9 cellular contexts compared by ENCODE assay signal in genomic region chr3:46882377-46883015, GRCh38. TPM values are rescaled to one million over a fixed set of nuclear protein-coding genes. Genes with fewer than 3 reads are reported as not detected.
DNase-seq lines count a peak whose midpoint lies in the region; TF ChIP-seq lines count a peak whose summit lies in the region.
"Had no signal": no experiment of that assay in that cellular context is flagged by ENCODE, and none has a peak within 500 bp of the region (broad histone marks: within the 10 kb centered on the region; RNA-seq: fewer than 3 reads in every experiment).

No MANE protein-coding gene starts in this region.

- no peak for TF ChIP-seq POLR2A in thyroid gland (IDR thresholded peaks at IDR 0.05)

- no peak for TF ChIP-seq RAD21 in liver (IDR thresholded peaks at IDR 0.05)

- peaks cover 15% of the 10 kb centered on the region for H3K27me3 ChIP-seq in BE2C
- peaks cover 94% of the 10 kb centered on the region for H3K27me3 ChIP-seq in HUES64 (ENCODE audit: insufficient read depth, low read length)
- H3K27me3 ChIP-seq in mammary epithelial cell (ENCODE audit: insufficient read depth, low read length) = peaks cover 22% of the 10 kb centered on the region
- H3K27me3 ChIP-seq in liver (ENCODE audit: control insufficient read depth in 4 of 4, insufficient read depth in 4 of 4, low read length in 3 of 4) = peaks cover 0 to 13% (median 1%) of the 10 kb centered on the region in 4 donors
- H3K27me3 ChIP-seq in thyroid gland = no peaks in the 10 kb centered on the region

- H3K9me3 ChIP-seq in BE2C = no peaks in the 10 kb centered on the region
- no peaks in the 10 kb centered on the region for H3K9me3 ChIP-seq in HUES64 (ENCODE audit: insufficient read depth, low read depth, low read length)
- H3K9me3 ChIP-seq in mammary epithelial cell (replicated peaks; ENCODE audit: insufficient read depth, low read length) = no peaks in the 10 kb centered on the region
- no peaks in the 10 kb centered on the region for H3K9me3 ChIP-seq in liver (ENCODE audit: control insufficient read depth in 4 of 4, low read length in 3 of 4)
- no peaks in the 10 kb centered on the region for H3K9me3 ChIP-seq in thyroid gland

- H3K4me3 ChIP-seq in BE2C (ENCODE audit: low read depth, low read length) (peak overlapping the region; percentile 51), HUES64 (ENCODE audit: low read length) (peak overlapping the region; percentile 70), mammary epithelial cell (replicated peaks in 1 of 3; ENCODE audit: insufficient read depth in 1 of 3, low read depth in 2 of 3, low read length in 3 of 3) (peak overlapping the region; percentile 15 to 23 (median 20)), liver (ENCODE audit: low read depth in 1 of 3, low read length in 3 of 3) (peak overlapping the region; percentile 13 to 60 (median 38)), thyroid gland (replicated peaks in 1 of 3) (peak overlapping the region in 2 of 3 donors; percentile 10 to 40)

- in situ Hi-C loops in mammary epithelial cell (cut with MboI; ENCODE audit: low sequenced_read_pairs in 2 of 2) (loop anchor here in 1 of 2 donors (10.0 kb wide), 1 partner anchor 168 kb away; the partner anchor contains the start of gene PRSS50), G401 (cut with HindIII; ENCODE audit: low sequenced_read_pairs) (no loop called here)

- H3K79me2 ChIP-seq in mammary epithelial cell (ENCODE audit: insufficient read depth, low read length) = no peaks in the 10 kb centered on the region

- CTCF ChIA-PET in mammary epithelial cell (lab: Charles Lee; ENCODE audit: low non-redundant PET) = no interaction called here

- H3K36me3 ChIP-seq in BE2C (no peaks in the 10 kb centered on the region), HUES64 (ENCODE audit: insufficient read depth, low read length) (no peaks in the 10 kb centered on the region), mammary epithelial cell (ENCODE audit: insufficient read depth, low read length) (no peaks in the 10 kb centered on the region), liver (ENCODE audit: control insufficient read depth in 4 of 4, insufficient read depth in 3 of 4, low read depth in 1 of 4, low read length in 3 of 4) (no peaks in the 10 kb centered on the region), thyroid gland (no peaks in the 10 kb centered on the region)

- H3K4me2 ChIP-seq in mammary epithelial cell (ENCODE audit: insufficient read depth, low read depth, low read length) = peak overlapping the region; percentile 86

- DNase-seq in BE2C (no peak), mammary epithelial cell (no peak), thyroid gland (no peak), G401 (ENCODE audit: low spot score) (no peak), NCI-H510A treated with DMSO at 0.1 percent for 48 hours (lab: John Stamatoyannopoulos, UW) (no peak), SHP77 treated with DMSO at 0.1 percent for 48 hours (lab: John Stamatoyannopoulos, UW) (no peak)

- H3K27ac ChIP-seq in HUES64 (ENCODE audit: low read depth, low read length) (no peak overlapping the region), mammary epithelial cell (ENCODE audit: insufficient read depth, low read depth, low read length) (no peak overlapping the region), liver (ENCODE audit: low read depth in 1 of 2, low read length in 2 of 2) (peak overlapping the region; percentile 0 to 57), thyroid gland (peak overlapping the region in 1 of 3 donors; percentile 72)

- H3K4me1 ChIP-seq in BE2C (no peaks in the 10 kb centered on the region), HUES64 (ENCODE audit: insufficient read depth, low read length) (peaks cover 25% of the 10 kb centered on the region), mammary epithelial cell (ENCODE audit: insufficient read depth, low read length) (peaks cover 12% of the 10 kb centered on the region), liver (ENCODE audit: control insufficient read depth in 4 of 4, insufficient read depth in 4 of 4, low read length in 3 of 4) (peaks cover 3 to 7% (median 4%) of the 10 kb centered on the region in 4 donors), thyroid gland (peaks cover 10 to 36% of the 10 kb centered on the region in 2 donors)

- under 1% methylated on average over 67 of the region's 67 CpGs for WGBS in HUES64
- WGBS in mammary epithelial cell (ENCODE audit: low coverage, missing lambda C conversion rate) = 10% methylated on average over 2 of the region's 67 CpGs
- WGBS in liver = 2% methylated on average over 67 of the region's 67 CpGs
- 0% methylated on average over 27 to 30 of the region's 67 CpGs for WGBS in thyroid gland, 2 donors

- peak overlapping the region; percentile 50 for H2AFZ ChIP-seq in mammary epithelial cell (ENCODE audit: low read depth, low read length)

- intact Hi-C loops in mammary epithelial cell (cut with micrococcal nuclease) = no loop called here
- intact Hi-C loops in thyroid gland (cut with DNase I) = no loop called here

- no peaks in the 10 kb centered on the region for H4K20me1 ChIP-seq in mammary epithelial cell (ENCODE audit: insufficient read depth, low read length)

- H3K9ac ChIP-seq in HUES64 (ENCODE audit: low read depth, low read length) = no peak overlapping the region
- no peak overlapping the region for H3K9ac ChIP-seq in mammary epithelial cell (ENCODE audit: insufficient read depth, low read length)
- no peak overlapping the region for H3K9ac ChIP-seq in liver (ENCODE audit: low read depth in 1 of 2, low read length in 2 of 2)

- TF ChIP-seq CTCF in BE2C (IDR thresholded peaks at IDR 0.05; ENCODE audit: low read depth, low read length) (no peak), mammary epithelial cell (conservative IDR thresholded peaks at IDR 0.05 in 1 of 2, IDR thresholded peaks at IDR 0.05 in 1 of 2; ENCODE audit: extremely low read depth in 1 of 2, insufficient read depth in 1 of 2, low read depth in 1 of 2, low read length in 2 of 2) (no peak), liver (IDR thresholded peaks at IDR 0.05; ENCODE audit: low read depth, low read length, missing input control) (no peak), thyroid gland (IDR thresholded peaks at IDR 0.05) (no peak)

- BruUV-seq in mammary epithelial cell (replicated peaks; lab: Mats Ljungman, UMichigan) = no TSS peak

- dilution Hi-C loops in mammary epithelial cell (cut with HindIII; ENCODE audit: low sequenced_read_pairs) = no loop called here

TF ChIP-seq in liver, 16 proteins besides CTCF, POLR2A, EP300 and RAD21:
- TF ChIP-seq TAF1 (conservative IDR thresholded peaks at IDR 0.05) (no peak), RXRA (IDR thresholded peaks at IDR 0.05) (no peak), JUND (IDR thresholded peaks at IDR 0.05) (no peak), GABPA (IDR thresholded peaks at IDR 0.05 in 1 of 2, conservative IDR thresholded peaks at IDR 0.05 in 1 of 2) (no peak), HNF4G (IDR thresholded peaks at IDR 0.05) (no peak), NR2F2 (IDR thresholded peaks at IDR 0.05) (no peak), YY1 (IDR thresholded peaks at IDR 0.05) (no peak), HNF4A (conservative IDR thresholded peaks at IDR 0.05) (no peak)
- TF ChIP-seq, protein P1, sequence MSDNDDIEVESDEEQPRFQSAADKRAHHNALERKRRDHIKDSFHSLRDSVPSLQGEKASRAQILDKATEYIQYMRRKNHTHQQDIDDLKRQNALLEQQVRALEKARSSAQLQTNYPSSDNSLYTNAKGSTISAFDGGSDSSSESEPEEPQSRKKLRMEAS (IDR thresholded peaks at IDR 0.05) = no peak
- TF ChIP-seq, protein P2, sequence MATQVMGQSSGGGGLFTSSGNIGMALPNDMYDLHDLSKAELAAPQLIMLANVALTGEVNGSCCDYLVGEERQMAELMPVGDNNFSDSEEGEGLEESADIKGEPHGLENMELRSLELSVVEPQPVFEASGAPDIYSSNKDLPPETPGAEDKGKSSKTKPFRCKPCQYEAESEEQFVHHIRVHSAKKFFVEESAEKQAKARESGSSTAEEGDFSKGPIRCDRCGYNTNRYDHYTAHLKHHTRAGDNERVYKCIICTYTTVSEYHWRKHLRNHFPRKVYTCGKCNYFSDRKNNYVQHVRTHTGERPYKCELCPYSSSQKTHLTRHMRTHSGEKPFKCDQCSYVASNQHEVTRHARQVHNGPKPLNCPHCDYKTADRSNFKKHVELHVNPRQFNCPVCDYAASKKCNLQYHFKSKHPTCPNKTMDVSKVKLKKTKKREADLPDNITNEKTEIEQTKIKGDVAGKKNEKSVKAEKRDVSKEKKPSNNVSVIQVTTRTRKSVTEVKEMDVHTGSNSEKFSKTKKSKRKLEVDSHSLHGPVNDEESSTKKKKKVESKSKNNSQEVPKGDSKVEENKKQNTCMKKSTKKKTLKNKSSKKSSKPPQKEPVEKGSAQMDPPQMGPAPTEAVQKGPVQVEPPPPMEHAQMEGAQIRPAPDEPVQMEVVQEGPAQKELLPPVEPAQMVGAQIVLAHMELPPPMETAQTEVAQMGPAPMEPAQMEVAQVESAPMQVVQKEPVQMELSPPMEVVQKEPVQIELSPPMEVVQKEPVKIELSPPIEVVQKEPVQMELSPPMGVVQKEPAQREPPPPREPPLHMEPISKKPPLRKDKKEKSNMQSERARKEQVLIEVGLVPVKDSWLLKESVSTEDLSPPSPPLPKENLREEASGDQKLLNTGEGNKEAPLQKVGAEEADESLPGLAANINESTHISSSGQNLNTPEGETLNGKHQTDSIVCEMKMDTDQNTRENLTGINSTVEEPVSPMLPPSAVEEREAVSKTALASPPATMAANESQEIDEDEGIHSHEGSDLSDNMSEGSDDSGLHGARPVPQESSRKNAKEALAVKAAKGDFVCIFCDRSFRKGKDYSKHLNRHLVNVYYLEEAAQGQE (IDR thresholded peaks at IDR 0.05) = no peak

RNA-seq across cellular contexts. Expression of gene PTH1R, which starts 5.0 kb away (rescaled TPM):
- not detected for polyA plus RNA-seq in BE2C (2012; ENCODE audit: insufficient read depth, insufficient read length, low read depth)
- 2.1 TPM for polyA plus RNA-seq in HUES64 (2013, experiment 1 of 2)
- polyA plus RNA-seq in HUES64 (2013, experiment 2 of 2) = 1.5 TPM
- total RNA-seq in mammary epithelial cell (under 1 TPM in 1 of 2 donors, not detected in 1; 0.33 TPM), liver (10 to 100 TPM in 1 of 2 donors, 1 to 10 TPM in 1; 7.2 to 28.4 TPM), thyroid gland (10 to 100 TPM in 1 of 4 donors, 1 to 10 TPM in 3; 1.2 to 10.6 (median 4.4) TPM)
- polyA plus RNA-seq in mammary epithelial cell (not detected), liver (10 to 100 TPM; 19.8 to 27.4 TPM)
- polyA minus RNA-seq in mammary epithelial cell = not detected
- total RNA-seq in G401 (2014; rRNA removed; shearing (Covaris generic)) = 14.8 and 23.6 TPM in 2 replicates

RNA-seq across cellular contexts. Expression of gene MYL3, which starts 19.3 kb away (rescaled TPM):
- not detected for polyA plus RNA-seq in BE2C (2012; ENCODE audit: insufficient read depth, insufficient read length, low read depth)
- 0.25 TPM for polyA plus RNA-seq in HUES64 (2013, experiment 1 of 2)
- polyA plus RNA-seq in HUES64 (2013, experiment 2 of 2) = 0.44 TPM
- total RNA-seq in mammary epithelial cell (not detected), liver (1 to 10 TPM in 1 of 2 donors, under 1 TPM in 1; 0.51 to 1.3 TPM), thyroid gland (1 to 10 TPM in 2 of 4 donors, not detected in 2; 1.8 to 2.8 TPM)
- polyA plus RNA-seq in mammary epithelial cell (not detected), liver (under 1 TPM; 0.76 to 0.86 TPM)
- polyA minus RNA-seq in mammary epithelial cell = not detected
- 5.8 and 7.4 TPM in 2 replicates for total RNA-seq in G401 (2014; rRNA removed; shearing (Covaris generic))
- total RNA-seq: lung microvascular endothelial cell had no signal

Comparison
In these comparisons a context has a peak if more than half of its experiments do, and no peak if none do; other contexts are left out.
1. H3K4me3 ChIP-seq: peak in every context shown above with its lines; median percentile 70 in HUES64; 51 in BE2C; 38 in liver; 25 in thyroid gland; 20 in mammary epithelial cell.
2. H3K27ac ChIP-seq: peak in liver (2 of 2); none in HUES64 (single experiment) and mammary epithelial cell (single experiment).